In the genomic region with DNA sequence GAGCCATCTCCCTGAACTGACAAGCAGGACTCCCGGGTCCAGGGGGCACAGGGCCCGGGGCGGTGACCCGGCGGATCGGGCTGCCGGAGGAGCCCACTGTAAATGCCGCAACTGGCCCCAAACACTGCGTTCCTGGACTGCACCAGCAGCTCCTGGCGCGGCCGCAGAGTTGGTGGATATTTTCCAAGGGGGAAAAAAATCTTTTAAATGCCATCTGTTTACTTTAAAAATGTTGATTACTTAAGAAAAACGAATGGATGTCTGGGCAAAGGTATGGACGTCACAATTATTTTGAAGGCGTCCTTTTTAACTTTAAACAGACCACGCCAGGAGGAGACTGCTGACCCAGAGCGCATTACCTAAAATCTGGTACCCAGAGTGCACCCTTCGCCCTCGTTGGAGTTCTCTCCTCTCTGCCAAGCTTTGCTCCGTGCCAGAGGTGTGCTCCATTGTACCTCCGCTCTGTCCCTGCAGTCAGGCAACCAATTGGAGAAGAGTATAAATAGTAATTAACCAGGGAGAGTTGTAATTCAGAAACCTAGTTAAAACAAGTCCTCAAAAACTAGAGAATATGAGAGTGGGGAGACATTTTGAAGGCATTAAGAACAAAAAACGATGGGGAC, we compare ENCODE assay signal across 10 cellular contexts. TPM values are rescaled to one million over a fixed set of nuclear protein-coding genes. Genes with fewer than 3 reads are reported as not detected.
A peak's percentile ranks its signal among the peaks of the same experiment; 100 is the strongest.
DNase-seq lines count a peak whose midpoint lies in the region; ATAC-seq and TF ChIP-seq lines count a peak whose summit lies in the region.
"Had no signal": no experiment of that assay in that cellular context is flagged by ENCODE, and none has a peak within 500 bp of the region (broad histone marks: within the 10 kb centered on the region; RNA-seq: fewer than 3 reads in every experiment).

No MANE protein-coding gene starts in this region.

- POLR2A ChIA-PET in CD4-positive, alpha-beta T cell (lab: Charles Lee), result interaction anchor here (5.1 kb wide), 1 partner anchor 124 kb away, joined by 93 read pairs; no protein-coding TSS in a partner anchor
- POLR2A ChIA-PET in PC-3 (lab: Charles Lee; ENCODE audit: unreplicated experiment), result no interaction called here

- TF ChIP-seq POLR2A in body of pancreas (IDR thresholded peaks at IDR 0.05), result no peak

- WGBS in esophagus, 2 donors, result 31 to 33% methylated on average over 22 of the region's 22 CpGs
- WGBS in body of pancreas, 2 donors, result 42 to 48% methylated on average over 16 to 22 of the region's 22 CpGs

- H3K36me3 ChIP-seq in PC-3 (ENCODE audit: low read depth, low read length), result no peaks in the 10 kb centered on the region
- H3K36me3 ChIP-seq in esophagus (ENCODE audit: control insufficient read depth in 2 of 2, insufficient read depth in 2 of 2, low read length in 1 of 2), result no peaks in the 10 kb centered on the region
- H3K36me3 ChIP-seq in neural cell (ENCODE audit: insufficient read depth, low read length), result no peaks in the 10 kb centered on the region
- no peaks in the 10 kb centered on the region for H3K36me3 ChIP-seq in body of pancreas (replicated peaks in 1 of 2; ENCODE audit: insufficient read depth in 1 of 2, low read depth in 2 of 2)

- no peak for ATAC-seq in CD4-positive, alpha-beta T cell (ENCODE audit: poor library complexity)
- no peak for ATAC-seq in PC-3
- no peak for ATAC-seq in effector memory CD8-positive, alpha-beta T cell (replicated peaks)
- no peak for ATAC-seq in HG03342 (IDR thresholded peaks at IDR 0.05; ENCODE audit: unreplicated experiment)
- no peak for ATAC-seq in body of pancreas

- no peaks in the 10 kb centered on the region for H3F3A ChIP-seq in PC-3 (ENCODE audit: low read length, unreplicated experiment)
- H3F3A ChIP-seq in neural cell (ENCODE audit: insufficient read depth, low read length, poor library complexity, severe bottlenecking), result no peaks in the 10 kb centered on the region

- TF ChIP-seq CTCF in CD4-positive, alpha-beta T cell (IDR thresholded peaks at IDR 0.05), result no peak
- TF ChIP-seq CTCF in PC-3 (conservative IDR thresholded peaks at IDR 0.05; ENCODE audit: low read depth, low read length), result no peak
- no peak for TF ChIP-seq CTCF in neural cell (IDR thresholded peaks at IDR 0.05; ENCODE audit: poor library complexity, severe bottlenecking)
- no peak for TF ChIP-seq CTCF in body of pancreas (IDR thresholded peaks at IDR 0.05)

- H3K4me3 ChIP-seq in PC-3 (ENCODE audit: low read length), result peak overlapping the region; percentile 65; the same call in 1 of the 2 replicates
- peak overlapping the region; percentile 70 to 77 for H3K4me3 ChIP-seq in esophagus (ENCODE audit: low read depth in 1 of 2, low read length in 2 of 2)
- H3K4me3 ChIP-seq in neural cell (ENCODE audit: low read length), result peak overlapping the region; percentile 85
- no peak overlapping the region for H3K4me3 ChIP-seq in body of pancreas

- CTCF ChIA-PET in CD4-positive, alpha-beta T cell (lab: Charles Lee), result interaction anchor here (4.2 kb wide), 1 partner anchor 101 kb away, joined by 26 read pairs; no protein-coding TSS in a partner anchor
- CTCF ChIA-PET in PC-3 (lab: Charles Lee), result no interaction called here

- H3K27ac Mint-ChIP-seq in CD4-positive, alpha-beta T cell, result peak overlapping the region; percentile 86
- no peak overlapping the region for H3K27ac Mint-ChIP-seq in effector memory CD8-positive, alpha-beta T cell

- H3K9me3 ChIP-seq in CD4-positive, alpha-beta T cell (ENCODE audit: control insufficient read depth, low read length), result no peaks in the 10 kb centered on the region
- H3K9me3 ChIP-seq in PC-3 (ENCODE audit: low read length), result no peaks in the 10 kb centered on the region
- no peaks in the 10 kb centered on the region for H3K9me3 ChIP-seq in esophagus (ENCODE audit: control insufficient read depth in 2 of 2, insufficient read depth in 1 of 2, low read depth in 1 of 2, low read length in 1 of 2)
- no peaks in the 10 kb centered on the region for H3K9me3 ChIP-seq in neural cell (ENCODE audit: low read length)
- H3K9me3 ChIP-seq in body of pancreas, result no peaks in the 10 kb centered on the region

- 0 out of 2 replicates have a peak overlapping the region, but pooled peaks have one; percentile 11 for H2AFZ ChIP-seq in PC-3 (ENCODE audit: low read length)
- no peak overlapping the region for H2AFZ ChIP-seq in neural cell (ENCODE audit: low read depth, low read length)

- intact Hi-C loops in CD4-positive, alpha-beta T cell (cut with DNase I, micrococcal nuclease), result loop anchor here (5.0 kb wide), 5 partner anchors 248 to 1287 kb away; partner anchors contain the start of gene ELAC2 (in 1 of the 2)
- intact Hi-C loops in PC-3 (cut with micrococcal nuclease), result loop anchor here (10.0 kb wide), 1 partner anchor 240 kb away; the partner anchor contains the start of gene COX10
- intact Hi-C loops in body of pancreas (cut with DNase I), result loop anchor here (5.0 kb wide), 1 partner anchor 623 kb away; no protein-coding TSS in a partner anchor

- H4K20me1 ChIP-seq in PC-3 (ENCODE audit: low read length) (no peaks in the 10 kb centered on the region), neural cell (ENCODE audit: insufficient read depth) (no peaks in the 10 kb centered on the region)

- H3K9ac ChIP-seq in PC-3 (ENCODE audit: low read length) (no peak overlapping the region), neural cell (ENCODE audit: low read length) (no peak overlapping the region)

- no peak for TF ChIP-seq EP300 in neural cell (conservative IDR thresholded peaks at IDR 0.05; ENCODE audit: poor library complexity, severe bottlenecking)

- H3K27me3 Mint-ChIP-seq in CD4-positive, alpha-beta T cell, result peaks cover 16% of the 10 kb centered on the region
- peaks cover 0 to 6% of the 10 kb centered on the region in 2 donors for H3K27me3 Mint-ChIP-seq in effector memory CD8-positive, alpha-beta T cell

- DNase-seq in CD4-positive, alpha-beta T cell, result no peak
- DNase-seq in PC-3 (no peak), NOMO-1 treated with dmso at 0.1 percent for 144 hours (lab: John Stamatoyannopoulos, UW; ENCODE audit: unreplicated experiment) (no peak), body of pancreas (no peak)
- DNase-seq in effector memory CD8-positive, alpha-beta T cell, result no peak
- DNase-seq: cerebellar nuclear complex, NCI-H446 treated with DMSO at 0.1 percent for 48 hours had no signal

- peaks cover 39% of the 10 kb centered on the region for H3K4me1 ChIP-seq in PC-3 (ENCODE audit: insufficient read depth, low read length)
- peaks cover 3 to 11% of the 10 kb centered on the region in 2 donors for H3K4me1 ChIP-seq in esophagus (ENCODE audit: control insufficient read depth in 2 of 2, insufficient read depth in 2 of 2, low read length in 1 of 2)
- H3K4me1 ChIP-seq in body of pancreas, result peaks cover 53% of the 10 kb centered on the region

- H3K9me2 ChIP-seq in PC-3 (replicated peaks; ENCODE audit: low read length) (no peaks in the 10 kb centered on the region), neural cell (ENCODE audit: insufficient read depth, low read length) (no peaks in the 10 kb centered on the region)

- no peak for TF ChIP-seq RAD21 in neural cell (conservative IDR thresholded peaks at IDR 0.05)

- no peak overlapping the region for H3K27ac ChIP-seq in CD4-positive, alpha-beta T cell (ENCODE audit: low read depth, low read length)
- H3K27ac ChIP-seq in PC-3 (ENCODE audit: low read length) (no peak overlapping the region), esophagus (ENCODE audit: low read depth in 2 of 2, low read length in 1 of 2) (no peak overlapping the region), neural cell (ENCODE audit: low read length) (no peak overlapping the region), body of pancreas (no peak overlapping the region)

- H3K4me2 ChIP-seq in PC-3 (ENCODE audit: low read length), result peak overlapping the region; percentile 88
- no peak overlapping the region for H3K4me2 ChIP-seq in neural cell (ENCODE audit: low read length)

- H3K9me3 Mint-ChIP-seq in CD4-positive, alpha-beta T cell, result no peaks in the 10 kb centered on the region
- no peaks in the 10 kb centered on the region for H3K9me3 Mint-ChIP-seq in effector memory CD8-positive, alpha-beta T cell

- H3K79me2 ChIP-seq in PC-3 (ENCODE audit: low read length), result no peaks in the 10 kb centered on the region
- H3K79me2 ChIP-seq in neural cell (replicated peaks; ENCODE audit: insufficient read depth, low read length), result no peaks in the 10 kb centered on the region

- peaks cover 63% of the 10 kb centered on the region for H3K4me1 Mint-ChIP-seq in CD4-positive, alpha-beta T cell (ENCODE audit: low read depth)
- peaks cover 33 to 44% of the 10 kb centered on the region in 2 donors for H3K4me1 Mint-ChIP-seq in effector memory CD8-positive, alpha-beta T cell (ENCODE audit: low read depth in 2 of 2)

- no peaks in the 10 kb centered on the region for H3K27me3 ChIP-seq in CD4-positive, alpha-beta T cell (ENCODE audit: control insufficient read depth, insufficient read depth, low read length)
- H3K27me3 ChIP-seq in PC-3 (ENCODE audit: low read length), result peaks cover 93% of the 10 kb centered on the region
- H3K27me3 ChIP-seq in esophagus (ENCODE audit: control insufficient read depth in 1 of 2, insufficient read depth in 2 of 2, low read length in 2 of 2), result no peaks in the 10 kb centered on the region
- H3K27me3 ChIP-seq in neural cell (ENCODE audit: insufficient read depth, low read depth, low read length), result peaks cover 92% of the 10 kb centered on the region
- peaks cover 0 to 19% of the 10 kb centered on the region in 2 donors for H3K27me3 ChIP-seq in body of pancreas

- peak overlapping the region; percentile 83 for H3K4me3 Mint-ChIP-seq in CD4-positive, alpha-beta T cell
- H3K4me3 Mint-ChIP-seq in effector memory CD8-positive, alpha-beta T cell, result peak overlapping the region in 1 of 2 donors; percentile 92

- peaks cover 36% of the 10 kb centered on the region for H3K36me3 Mint-ChIP-seq in CD4-positive, alpha-beta T cell (ENCODE audit: low read depth)
- peaks cover 22% of the 10 kb centered on the region for H3K36me3 Mint-ChIP-seq in effector memory CD8-positive, alpha-beta T cell (ENCODE audit: insufficient read depth)

- BruUV-seq in PC-3 (replicated peaks; lab: Mats Ljungman, UMichigan), result no TSS peak

TF ChIP-seq in neural cell, 6 proteins besides CTCF, POLR2A, EP300 and RAD21 (continues in another document):
- no peak for TF ChIP-seq TAF1 (IDR thresholded peaks at IDR 0.05; ENCODE audit: low read depth)
- TF ChIP-seq MXI1 (conservative IDR thresholded peaks at IDR 0.05; ENCODE audit: poor library complexity, severe bottlenecking), result no peak
- no peak for TF ChIP-seq POLR2AphosphoS5 (IDR thresholded peaks at IDR 0.05)
- TF ChIP-seq EZH2 (IDR thresholded peaks at IDR 0.05; ENCODE audit: borderline replicate concordance, insufficient read depth, low read length, poor library complexity, severe bottlenecking), result no peak
- no peak for TF ChIP-seq SMC3 (conservative IDR thresholded peaks at IDR 0.05; ENCODE audit: poor library complexity)

RNA-seq across cellular contexts. Expression of gene HS3ST3B1, which starts 3.5 kb away (rescaled TPM):
- 10 to 100 TPM in 1 of 2 experiments, 1 to 10 TPM in 1; 9.3 to 11.5 TPM for total RNA-seq in CD4-positive, alpha-beta T cell
- total RNA-seq in PC-3 (2014; rRNA removed), result 0.33 and 0.52 TPM in 2 replicates
- polyA plus RNA-seq in esophagus, result 1 to 10 TPM; 1.4 to 1.7 TPM
- polyA plus RNA-seq in neural cell, result 0.56 and 0.58 TPM in 2 replicates
- 2.7 TPM in 2 replicates for polyA minus RNA-seq in neural cell
- 1 to 10 TPM in 1 of 2 donors, under 1 TPM in 1; 0.99 to 1.6 TPM for total RNA-seq in body of pancreas

Comparison
In these comparisons a context has a peak if more than half of its experiments do, and no peak if none do; other contexts are left out.
1. H3K4me3 ChIP-seq: peak in PC-3 (single experiment), esophagus (2 of 2) and neural cell (single experiment); none in body of pancreas (0 of 2).